1 cellular context compared by ENCODE assay signal in the genomic region with DNA sequence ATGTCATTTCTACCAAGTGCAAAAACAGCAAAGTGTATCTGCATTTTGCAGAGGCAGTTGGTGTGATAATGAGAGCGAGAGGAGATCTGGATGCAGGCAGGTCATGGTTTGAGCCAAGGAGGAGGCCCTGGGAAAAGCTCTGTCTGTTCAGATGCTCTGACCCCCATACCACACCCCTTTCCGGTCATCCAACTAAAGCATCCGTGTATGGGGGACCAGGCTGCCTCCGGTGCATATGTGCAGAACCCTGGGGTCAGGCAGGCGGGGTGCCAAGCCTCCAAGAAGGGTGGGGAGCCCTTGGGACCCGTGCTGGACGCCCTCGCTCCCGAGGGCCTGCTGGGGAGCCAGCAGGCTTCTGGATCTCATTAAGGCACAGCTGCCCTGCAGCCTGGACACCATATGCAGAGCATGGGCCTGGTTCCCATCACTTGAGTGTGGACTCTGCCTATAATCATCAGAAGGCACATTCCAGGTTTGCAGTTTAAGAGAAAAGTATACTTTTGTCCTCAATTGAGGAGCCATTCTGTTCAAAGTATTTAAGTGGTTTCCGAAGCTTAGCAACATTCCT.
TF ChIP-seq lines count a peak whose summit lies in the region.

No MANE protein-coding gene starts in this region.

TF ChIP-seq in SK-N-SH treated with all-trans-retinoic acid at 6 μM for 48 hours, 23 proteins besides CTCF, POLR2A, EP300 and RAD21 (continued from another document):
- TF ChIP-seq, protein P1, sequence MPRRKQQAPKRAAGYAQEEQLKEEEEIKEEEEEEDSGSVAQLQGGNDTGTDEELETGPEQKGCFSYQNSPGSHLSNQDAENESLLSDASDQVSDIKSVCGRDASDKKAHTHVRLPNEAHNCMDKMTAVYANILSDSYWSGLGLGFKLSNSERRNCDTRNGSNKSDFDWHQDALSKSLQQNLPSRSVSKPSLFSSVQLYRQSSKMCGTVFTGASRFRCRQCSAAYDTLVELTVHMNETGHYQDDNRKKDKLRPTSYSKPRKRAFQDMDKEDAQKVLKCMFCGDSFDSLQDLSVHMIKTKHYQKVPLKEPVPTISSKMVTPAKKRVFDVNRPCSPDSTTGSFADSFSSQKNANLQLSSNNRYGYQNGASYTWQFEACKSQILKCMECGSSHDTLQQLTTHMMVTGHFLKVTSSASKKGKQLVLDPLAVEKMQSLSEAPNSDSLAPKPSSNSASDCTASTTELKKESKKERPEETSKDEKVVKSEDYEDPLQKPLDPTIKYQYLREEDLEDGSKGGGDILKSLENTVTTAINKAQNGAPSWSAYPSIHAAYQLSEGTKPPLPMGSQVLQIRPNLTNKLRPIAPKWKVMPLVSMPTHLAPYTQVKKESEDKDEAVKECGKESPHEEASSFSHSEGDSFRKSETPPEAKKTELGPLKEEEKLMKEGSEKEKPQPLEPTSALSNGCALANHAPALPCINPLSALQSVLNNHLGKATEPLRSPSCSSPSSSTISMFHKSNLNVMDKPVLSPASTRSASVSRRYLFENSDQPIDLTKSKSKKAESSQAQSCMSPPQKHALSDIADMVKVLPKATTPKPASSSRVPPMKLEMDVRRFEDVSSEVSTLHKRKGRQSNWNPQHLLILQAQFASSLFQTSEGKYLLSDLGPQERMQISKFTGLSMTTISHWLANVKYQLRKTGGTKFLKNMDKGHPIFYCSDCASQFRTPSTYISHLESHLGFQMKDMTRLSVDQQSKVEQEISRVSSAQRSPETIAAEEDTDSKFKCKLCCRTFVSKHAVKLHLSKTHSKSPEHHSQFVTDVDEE (CRISPR knock-in tag; IDR thresholded peaks at IDR 0.05) = peak; percentile 87
- TF ChIP-seq TCF4 (CRISPR knock-in tag; IDR thresholded peaks at IDR 0.05; ENCODE audit: borderline replicate concordance) (peak; percentile 100), GLIS3 (CRISPR knock-in tag; IDR thresholded peaks at IDR 0.05) (0 out of 2 replicates have a peak, but pooled peaks have one; percentile 80)
